Comparison of ENCODE assay signal across 10 cellular contexts in the genomic region with DNA sequence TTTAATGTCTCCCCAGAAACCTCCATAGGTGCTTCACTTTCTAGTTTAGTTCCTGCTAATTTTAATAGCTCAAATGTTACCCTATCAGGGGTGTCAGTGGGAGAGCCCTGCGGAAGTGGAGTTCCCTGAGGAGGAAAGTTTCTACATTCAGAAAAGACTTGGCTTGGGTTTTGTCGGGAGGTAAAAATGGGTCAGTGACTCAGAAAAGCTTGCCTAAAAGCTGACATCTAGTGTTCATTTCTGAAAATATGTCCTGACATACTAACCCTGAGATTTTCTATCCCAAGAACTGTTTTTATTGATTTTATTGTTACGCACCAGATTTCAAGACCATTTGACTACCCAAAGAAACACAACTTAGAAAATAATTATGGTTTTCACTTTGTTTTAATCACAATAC. TPM values are rescaled to one million over a fixed set of nuclear protein-coding genes. Genes with fewer than 3 reads are reported as not detected.
A peak's percentile ranks its signal among the peaks of the same experiment; 100 is the strongest.
DNase-seq lines count a peak whose midpoint lies in the region; ATAC-seq and TF ChIP-seq lines count a peak whose summit lies in the region.
"Had no signal": no experiment of that assay in that cellular context is flagged by ENCODE, and none has a peak within 500 bp of the region (broad histone marks: within the 10 kb centered on the region; RNA-seq: fewer than 3 reads in every experiment).

No MANE protein-coding gene starts in this region.

- no peaks in the 10 kb centered on the region for H3K36me3 ChIP-seq in heart left ventricle
- H3K36me3 ChIP-seq in Panc1 (ENCODE audit: control insufficient read depth, insufficient read depth, low read length) = no peaks in the 10 kb centered on the region

- H3K9me3 ChIP-seq in heart left ventricle (no peaks in the 10 kb centered on the region), right cardiac atrium (ENCODE audit: control insufficient read depth, low read length) (no peaks in the 10 kb centered on the region), Panc1 (ENCODE audit: control insufficient read depth, insufficient read depth, low read depth, low read length) (no peaks in the 10 kb centered on the region)

- CTCF ChIA-PET in Panc1 (lab: Charles Lee) = no interaction called here

- ATAC-seq in heart left ventricle (no peak), right cardiac atrium (no peak), Panc1 (no peak), HG03135 (IDR thresholded peaks at IDR 0.05; ENCODE audit: unreplicated experiment) (no peak), HG02571 (IDR thresholded peaks at IDR 0.05; ENCODE audit: unreplicated experiment) (no peak)
- ATAC-seq: left cardiac atrium had no signal

- H3K27ac ChIP-seq in heart left ventricle (no peak overlapping the region), right cardiac atrium (ENCODE audit: low read length) (no peak overlapping the region), Panc1 (ENCODE audit: low read length) (no peak overlapping the region)

- no peak overlapping the region for H3K4me3 ChIP-seq in heart left ventricle
- H3K4me3 ChIP-seq in right cardiac atrium (ENCODE audit: low read length) = no peak overlapping the region
- H3K4me3 ChIP-seq in Panc1 (ENCODE audit: low read depth in 2 of 2, low read length in 2 of 2) = no peak overlapping the region

- in situ Hi-C loops in Panc1 (cut with HindIII; ENCODE audit: low pct_unique_long_range_greater_than_20kb, low sequenced_read_pairs) = no loop called here

- POLR2A ChIA-PET in Panc1 (lab: Charles Lee) = no interaction called here

- BruUV-seq in Panc1 (replicated peaks; lab: Mats Ljungman, UMichigan) = no TSS peak

- no peak for DNase-seq in heart left ventricle
- no peak for DNase-seq in right cardiac atrium
- no peak for DNase-seq in Panc1 (ENCODE audit: low read depth, low spot score)
- DNase-seq in fibroblast of peridontal ligament (ENCODE audit: extremely low read depth) = peak; percentile 67
- no peak for DNase-seq in T1000 (lab: John Stamatoyannopoulos, UW)
- DNase-seq in SK-N-DZ (ENCODE audit: low spot score) = no peak
- DNase-seq: activated naive CD8-positive, alpha-beta T cell treated with anti-CD3 and anti-CD28 coated beads, Interleukin-2, amount 10 ng/mL, durations not matched to agents 7 days and 5 days; left cardiac atrium had no signal

- no peak for TF ChIP-seq POLR2A in heart left ventricle (IDR thresholded peaks at IDR 0.05)

- 52 to 62% (median 55%) methylated on average over 3 of the region's 3 CpGs for WGBS in heart left ventricle, 4 donors
- 47% methylated on average over 3 of the region's 3 CpGs for WGBS in right cardiac atrium

- H3K4me1 ChIP-seq in heart left ventricle (peaks cover 0 to 20% (median 6%) of the 10 kb centered on the region in 12 donors), right cardiac atrium (ENCODE audit: control insufficient read depth, insufficient read depth, low read length) (peaks cover 6% of the 10 kb centered on the region), Panc1 (ENCODE audit: control insufficient read depth, insufficient read depth, low read length) (no peaks in the 10 kb centered on the region)

- intact Hi-C loops in heart left ventricle (cut with DNase I) = loop anchor here in 1 of 10 donors (10.0 kb wide), 1 partner anchor 272 kb away; a partner anchor contains a TSS
- intact Hi-C loops in right cardiac atrium (cut with DNase I) = no loop called here
- intact Hi-C loops in Panc1 (cut with micrococcal nuclease; ENCODE audit: unreplicated experiment) = no loop called here

- H3K27me3 ChIP-seq in heart left ventricle (no peaks in the 10 kb centered on the region), right cardiac atrium (ENCODE audit: control insufficient read depth, insufficient read depth) (no peaks in the 10 kb centered on the region), Panc1 (ENCODE audit: control insufficient read depth, insufficient read depth, low read length) (no peaks in the 10 kb centered on the region)

- TF ChIP-seq CTCF in heart left ventricle (IDR thresholded peaks at IDR 0.05) (peak in 7 of 12 donors; percentile 4 to 45 (median 20)), Panc1 (IDR thresholded peaks at IDR 0.05) (peak; percentile 23; the same call in 1 of the 2 replicates)

RNA-seq across cellular contexts. Expression of a gene that starts 40.9 kb away (rescaled TPM):
- total RNA-seq in heart left ventricle (under 1 TPM in 1 of 9 donors, not detected in 8; 0.53 TPM), right cardiac atrium (under 1 TPM; 0.26 to 0.65 (median 0.63) TPM), Panc1 (2021; ENCODE audit: unreplicated experiment) (4.0 TPM)
- polyA plus RNA-seq in heart left ventricle (under 1 TPM in 1 of 2 donors, not detected in 1; 0.26 TPM), right cardiac atrium (0.29 TPM)
- 5.8 TPM for polyA plus RNA-seq in Panc1 (2012; ENCODE audit: insufficient read length)
- polyA plus RNA-seq in SK-N-DZ (2014; cell fraction: cytosol; rRNA removed) = 16.2 and 20.9 TPM in 2 replicates
- polyA plus RNA-seq in SK-N-DZ (2014; cell fraction: nucleus; rRNA removed) = 24.1 and 28.5 TPM in 2 replicates
- total RNA-seq: activated naive CD8-positive, alpha-beta T cell treated with anti-CD3 and anti-CD28 coated beads, Interleukin-2, amount 10 ng/mL, durations not matched to agents 7 days and 5 days had no signal
